9 cellular contexts compared by ENCODE assay signal in genomic region chr5:81302596-81302995, GRCh38. TPM values are rescaled to one million over a fixed set of nuclear protein-coding genes. Genes with fewer than 3 reads are reported as not detected.
DNase-seq lines count a peak whose midpoint lies in the region; ATAC-seq, FAIRE-seq and TF ChIP-seq lines count a peak whose summit lies in the region.
"Had no signal": no experiment of that assay in that cellular context is flagged by ENCODE, and none has a peak within 500 bp of the region (broad histone marks: within the 10 kb centered on the region; RNA-seq: fewer than 3 reads in every experiment).

No MANE protein-coding gene starts in this region.

- peak overlapping the region; percentile 97 for H3K27ac Mint-ChIP-seq in T-helper 17 cell

- TF ChIP-seq RAD21 in HCT116 (IDR thresholded peaks at IDR 0.05; ENCODE audit: low read depth), result no peak

- H3K4me1 Mint-ChIP-seq in T-helper 17 cell, result peaks cover 34% of the 10 kb centered on the region

- no peaks in the 10 kb centered on the region for H3K27me3 ChIP-seq in HCT116 (ENCODE audit: insufficient read depth, low read length)
- H3K27me3 ChIP-seq in skeletal muscle tissue (ENCODE audit: control insufficient read depth in 3 of 3, insufficient read depth in 3 of 3, low read length in 3 of 3), result no peaks in the 10 kb centered on the region

- H3K27ac ChIP-seq in HCT116 (ENCODE audit: low read depth, low read length), result 0 out of 2 replicates have a peak overlapping the region, but pooled peaks have one; percentile 77
- no peak overlapping the region for H3K27ac ChIP-seq in skeletal muscle tissue (ENCODE audit: low read depth, low read length)

- intact Hi-C loops in HCT116 (cut with micrococcal nuclease), result loop anchor here (5.0 kb wide), 1 partner anchor 865 kb away; no protein-coding TSS in a partner anchor

- H3K36me3 ChIP-seq in HCT116 (ENCODE audit: control insufficient read depth in 1 of 2, insufficient read depth in 2 of 2, low read length in 2 of 2) (peaks cover 5 to 7% of the 10 kb centered on the region in 2 experiments; a peak in 2 of 4 replicates), skeletal muscle tissue (ENCODE audit: control insufficient read depth in 3 of 3, insufficient read depth in 3 of 3, low read length in 3 of 3) (peaks cover 0 to 9% (median 7%) of the 10 kb centered on the region in 3 donors)

- TF ChIP-seq CTCF in HCT116 (IDR thresholded peaks at IDR 0.05 in 2 of 3, conservative IDR thresholded peaks at IDR 0.05 in 1 of 3; ENCODE audit: borderline replicate concordance in 1 of 3, insufficient read depth in 1 of 3, low read depth in 2 of 3, low read length in 2 of 3) (no peak), fibroblast of villous mesenchyme (IDR thresholded peaks at IDR 0.05; ENCODE audit: insufficient read depth, low read depth, low read length) (no peak)

- H3K9me2 ChIP-seq in HCT116 (ENCODE audit: insufficient read depth), result no peaks in the 10 kb centered on the region

- H3K4me1 ChIP-seq in HCT116 (ENCODE audit: control insufficient read depth in 1 of 2, insufficient read depth in 2 of 2, low read length in 2 of 2), result peaks cover 7 to 22% of the 10 kb centered on the region in 2 experiments; a peak in 2 of 4 replicates
- peaks cover 10 to 29% (median 14%) of the 10 kb centered on the region in 3 donors for H3K4me1 ChIP-seq in skeletal muscle tissue (ENCODE audit: control insufficient read depth in 3 of 3, insufficient read depth in 3 of 3, low read length in 3 of 3)

- RAD21 ChIA-PET in HCT116 (lab: Charles Lee; ENCODE audit: low non-redundant PET in 1 of 2, low total read pairs in 2 of 2, uncharacterized antibody in 2 of 2, unreplicated experiment in 2 of 2), result no interaction called here

- no peak for FAIRE-seq in GM19239 (lab: Jason Lieb, UNC)

- no peak overlapping the region for H2AFZ ChIP-seq in HCT116 (ENCODE audit: low read depth, low read length, poor library complexity, severe bottlenecking)

- POLR2A ChIA-PET in HCT116 (lab: Charles Lee), result interaction anchor here (0.8 to 1.3 kb wide), 2 partner anchors 13 to 15 kb away, joined by 4 to 5 read pairs; no protein-coding TSS in a partner anchor

- H3K27me3 Mint-ChIP-seq in T-helper 17 cell, result no peaks in the 10 kb centered on the region

- CTCF ChIA-PET in HCT116 (lab: Charles Lee), result interaction anchor here (1.3 kb wide), 1 partner anchor 863 kb away, joined by 7 read pairs; no protein-coding TSS in a partner anchor

- TF ChIP-seq POLR2A in HCT116 (IDR thresholded peaks at IDR 0.05; ENCODE audit: borderline replicate concordance, extremely low read depth, insufficient read depth, insufficient read length), result no peak

- peak overlapping the region; percentile 100 for H3K4me3 Mint-ChIP-seq in T-helper 17 cell

- H3K79me2 ChIP-seq in HCT116 (ENCODE audit: insufficient read depth, low read length), result peaks cover 46% of the 10 kb centered on the region

- H3K4me2 ChIP-seq in HCT116 (ENCODE audit: low read length), result peak overlapping the region; percentile 81

- ATAC-seq in HCT116 (no peak; the same call in 1 of the 2 replicates), T-helper 17 cell (no peak), HG02763 (IDR thresholded peaks at IDR 0.05; ENCODE audit: unreplicated experiment) (no peak)

- no peaks in the 10 kb centered on the region for H3K9me3 ChIP-seq in HCT116 (ENCODE audit: control insufficient read depth in 1 of 2, insufficient read depth in 1 of 2, low read depth in 1 of 2, low read length in 2 of 2)
- H3K9me3 ChIP-seq in T-helper 17 cell (ENCODE audit: control insufficient read depth, low read length, poor library complexity, severe bottlenecking), result no peaks in the 10 kb centered on the region
- no peaks in the 10 kb centered on the region for H3K9me3 ChIP-seq in skeletal muscle tissue (ENCODE audit: control insufficient read depth in 3 of 3, low read length in 3 of 3)

- no TSS peak for BruUV-seq in HCT116 (replicated peaks; lab: Mats Ljungman, UMichigan)

- no peaks in the 10 kb centered on the region for H4K20me1 ChIP-seq in HCT116 (ENCODE audit: insufficient read depth)

- DNase-seq in HCT116 (ENCODE audit: low read depth, low spot score) (no peak), T-helper 17 cell (no peak), fibroblast of villous mesenchyme (ENCODE audit: low read depth) (peak; percentile 17), GM19239 (ENCODE audit: insufficient read length, low spot score) (no peak), GM19238 (ENCODE audit: insufficient read length, low spot score) (no peak), DMS79 treated with DMSO at 0.1 percent for 48 hours (lab: John Stamatoyannopoulos, UW) (no peak)
- DNase-seq: activated CD8-positive, alpha-beta memory T cell treated with anti-CD3 and anti-CD28 coated beads, Interleukin-2, amount 50 U/mL, for 4 hours had no signal

- peak overlapping the region; percentile 82 to 90 for H3K4me3 ChIP-seq in HCT116 (replicated peaks in 1 of 2; ENCODE audit: low read depth in 1 of 2, low read length in 2 of 2)
- peak overlapping the region; percentile 95 for H3K4me3 ChIP-seq in fibroblast of villous mesenchyme (ENCODE audit: low read depth, low read length)
- H3K4me3 ChIP-seq in skeletal muscle tissue (ENCODE audit: low read length in 3 of 3), result peak overlapping the region; percentile 88 to 99 (median 94)

- peaks cover 8% of the 10 kb centered on the region for H3K36me3 Mint-ChIP-seq in T-helper 17 cell (ENCODE audit: low read depth)

- H3K9ac ChIP-seq in HCT116 (ENCODE audit: low read length), result peak overlapping the region; percentile 90
- H3K9ac ChIP-seq in skeletal muscle tissue (ENCODE audit: low read depth in 1 of 3, low read length in 3 of 3), result no peak overlapping the region

TF ChIP-seq in HCT116, 20 proteins besides CTCF, POLR2A, EP300 and RAD21:
- TF ChIP-seq ATF3 (IDR thresholded peaks at IDR 0.05), result no peak
- TF ChIP-seq MAX (IDR thresholded peaks at IDR 0.05), result no peak
- no peak for TF ChIP-seq EZH2phosphoT487 (IDR thresholded peaks at IDR 0.05; ENCODE audit: borderline replicate concordance)
- no peak for TF ChIP-seq ZBTB33 (IDR thresholded peaks at IDR 0.05; ENCODE audit: extremely low read depth, insufficient replicate concordance, low read length)
- no peak for TF ChIP-seq CEBPB (IDR thresholded peaks at IDR 0.05; ENCODE audit: low read depth)

RNA-seq across cellular contexts. Expression of gene ZCCHC9, which starts 1.2 kb away (rescaled TPM):
- 33.7 TPM for total RNA-seq in HCT116 (2021; ENCODE audit: unreplicated experiment)
- 12.0 and 19.4 TPM in 2 replicates for polyA plus RNA-seq in HCT116 (2012)
- total RNA-seq in T-helper 17 cell, result 10 to 100 TPM; 14.4 to 15.5 TPM
- 23.2 and 33.7 TPM in 2 replicates for total RNA-seq in fibroblast of villous mesenchyme
- 16.2 TPM for total RNA-seq in skeletal muscle tissue
